ENCODE assay signal across 29 cellular contexts in genomic region chr3:13502791-13503060, GRCh38.
"Had no signal": no experiment of that assay in that cellular context is flagged by ENCODE, and none has a peak within 500 bp of the region (broad histone marks: within the 10 kb centered on the region; RNA-seq: fewer than 3 reads in every experiment).

No MANE protein-coding gene starts in this region.

- H3K4me3 Mint-ChIP-seq: activated B cell treated with CpG ODN at 0.5 μM for 24 hours; activated CD8-positive, alpha-beta T cell treated with anti-CD3 and anti-CD28 coated beads for 36 hours; activated naive CD8-positive, alpha-beta T cell; activated T-cell treated with anti-CD3 and anti-CD28 coated beads, Interleukin-2, amount 50 U/mL, for 4 hours; activated T-helper 17 cell treated with anti-CD3 and anti-CD28 coated beads, Interleukin-2, amount 50 U/mL, for 72 hours; central memory CD8-positive, alpha-beta T cell; T-helper 17 cell; T-helper 2 cell treated with Interferon-gamma antibody and Interleukin-4, amounts not matched to agents 5 μg/mL and 100 μg/mL, for 36 hours had no signal

- H3K27ac ChIP-seq: brain microvascular endothelial cell, colonic mucosa, epithelial cell of prostate, esophagus squamous epithelium, gastroesophageal sphincter, WERI-Rb-1 had no signal

- H3K27me3 Mint-ChIP-seq: activated B cell treated with CpG ODN at 0.5 μM for 24 hours; activated CD8-positive, alpha-beta T cell treated with anti-CD3 and anti-CD28 coated beads for 36 hours; activated naive CD8-positive, alpha-beta T cell; activated T-helper 17 cell treated with anti-CD3 and anti-CD28 coated beads, Interleukin-2, amount 50 U/mL, for 72 hours; central memory CD8-positive, alpha-beta T cell; T-helper 17 cell had no signal

- H3K4me1 ChIP-seq: colonic mucosa had no signal

- H3K9me3 Mint-ChIP-seq: activated B cell treated with CpG ODN at 0.5 μM for 24 hours; activated CD8-positive, alpha-beta T cell treated with anti-CD3 and anti-CD28 coated beads for 36 hours; activated T-cell treated with anti-CD3 and anti-CD28 coated beads, Interleukin-2, amount 50 U/mL, for 4 hours; activated T-helper 17 cell treated with anti-CD3 and anti-CD28 coated beads, Interleukin-2, amount 50 U/mL, for 72 hours; central memory CD8-positive, alpha-beta T cell; T-helper 2 cell treated with Interferon-gamma antibody and Interleukin-4, amounts not matched to agents 5 μg/mL and 100 μg/mL, for 36 hours had no signal

- H3K27me3 ChIP-seq: brain microvascular endothelial cell, colonic mucosa, esophagus squamous epithelium, gastroesophageal sphincter had no signal

- DNase-seq: activated B cell treated with CpG ODN at 0.5 μM for 24 hours; activated CD4-positive, alpha-beta T cell treated with anti-CD3 and anti-CD28 coated beads for 48 hours; activated CD4-positive, alpha-beta T cell treated with anti-CD3 and anti-CD28 coated beads, Interleukin-2, amount 50 U/mL, for 1 hour; activated CD4-positive, alpha-beta T cell treated with anti-CD3 and anti-CD28 coated beads, Interleukin-2, amount 50 U/mL, for 48 hours; activated CD8-positive, alpha-beta memory T cell treated with anti-CD3 and anti-CD28 coated beads for 24 hours; activated CD8-positive, alpha-beta T cell treated with anti-CD3 and anti-CD28 coated beads for 36 hours; activated effector memory CD4-positive, alpha-beta T cell treated with Interleukin-2 at 50 U/mL for 16 hours; activated gamma-delta T cell treated with Interleukin-2 at 50 U/mL for 16 hours; activated naive CD4-positive, alpha-beta T cell treated with anti-CD3 and anti-CD28 coated beads, Interleukin-2, amount 50 U/mL, for 16 hours; activated naive CD4-positive, alpha-beta T cell treated with Interleukin-2 at 50 U/mL for 16 hours; activated T-cell treated with anti-CD3 and anti-CD28 coated beads, Interleukin-2, amount 50 U/mL, for 4 hours; amniotic stem cell; anterior cingulate cortex; brain microvascular endothelial cell; colonic mucosa; effector CD8-positive, alpha-beta T cell; esophagus squamous epithelium; foreskin melanocyte; T-helper 1 cell; T-helper 17 cell; T1000; WERI-Rb-1 had no signal

- H3K27ac Mint-ChIP-seq: activated B cell treated with CpG ODN at 0.5 μM for 24 hours; activated CD8-positive, alpha-beta T cell treated with anti-CD3 and anti-CD28 coated beads for 36 hours; activated naive CD8-positive, alpha-beta T cell; activated T-helper 17 cell treated with anti-CD3 and anti-CD28 coated beads, Interleukin-2, amount 50 U/mL, for 72 hours; T-helper 17 cell; T-helper 2 cell treated with Interferon-gamma antibody and Interleukin-4, amounts not matched to agents 5 μg/mL and 100 μg/mL, for 36 hours had no signal

- H3K9me3 ChIP-seq: colonic mucosa, esophagus squamous epithelium, gastroesophageal sphincter had no signal

- H3K4me1 Mint-ChIP-seq: activated B cell treated with CpG ODN at 0.5 μM for 24 hours; activated T-helper 17 cell treated with anti-CD3 and anti-CD28 coated beads, Interleukin-2, amount 50 U/mL, for 72 hours; central memory CD8-positive, alpha-beta T cell had no signal

- ATAC-seq: activated CD4-positive, CD25-positive, alpha-beta regulatory T cell treated with anti-CD3 and anti-CD28 coated beads, Interleukin-2, amount 50 U/mL, for 24 hours; activated CD8-positive, alpha-beta T cell treated with anti-CD3 and anti-CD28 coated beads for 36 hours; activated T-cell treated with anti-CD3 and anti-CD28 coated beads, Interleukin-2, amount 50 U/mL, for 4 hours; activated T-helper 17 cell treated with anti-CD3 and anti-CD28 coated beads, Interleukin-2, amount 50 U/mL, for 72 hours; gastroesophageal sphincter; T-helper 17 cell had no signal

- H3K36me3 Mint-ChIP-seq: activated naive CD8-positive, alpha-beta T cell had no signal

- H3K4me3 ChIP-seq: colonic mucosa, esophagus squamous epithelium, gastroesophageal sphincter had no signal

- H3K36me3 ChIP-seq: brain microvascular endothelial cell, colonic mucosa, WERI-Rb-1 had no signal
